Comparison of ENCODE assay signal across 15 cellular contexts in the genomic region with DNA sequence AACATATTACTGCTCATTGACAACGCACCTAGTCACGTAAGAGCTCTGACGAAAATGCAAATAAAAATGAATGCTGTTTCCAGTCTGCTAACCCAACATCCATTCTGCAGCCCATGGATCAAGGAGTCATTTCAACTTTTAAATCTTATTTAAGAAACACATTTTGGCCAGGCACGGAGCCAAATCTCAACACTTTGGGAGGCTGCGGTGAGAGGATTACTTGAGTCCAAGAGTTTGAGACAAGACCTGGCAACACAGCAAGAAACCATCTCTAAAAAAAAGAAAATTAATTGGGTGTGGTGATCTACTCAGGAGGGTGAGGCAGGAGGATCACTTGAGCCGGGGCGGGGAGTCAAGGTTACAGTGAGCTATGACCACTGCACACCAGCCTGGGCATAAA. TPM values are rescaled to one million over a fixed set of nuclear protein-coding genes. Genes with fewer than 3 reads are reported as not detected.
DNase-seq lines count a peak whose midpoint lies in the region; ATAC-seq and TF ChIP-seq lines count a peak whose summit lies in the region.
"Had no signal": no experiment of that assay in that cellular context is flagged by ENCODE, and none has a peak within 500 bp of the region (broad histone marks: within the 10 kb centered on the region; RNA-seq: fewer than 3 reads in every experiment).

No MANE protein-coding gene starts in this region.

- H3K27me3 Mint-ChIP-seq in HFFc6 (ENCODE audit: insufficient read depth) (no peaks in the 10 kb centered on the region), immature natural killer cell (ENCODE audit: low read depth in 3 of 3) (peaks cover 4 to 9% (median 8%) of the 10 kb centered on the region in 3 donors)
- H3K27me3 Mint-ChIP-seq: CD4-positive, alpha-beta memory T cell had no signal

- peak overlapping the region; percentile 6; the same call in 1 of the 2 replicates for H3K27ac Mint-ChIP-seq in HFFc6
- peak overlapping the region in 4 of 6 donors; percentile 16 to 66 (median 53) for H3K27ac Mint-ChIP-seq in immature natural killer cell

- H3K36me3 Mint-ChIP-seq in HFFc6 (ENCODE audit: low read depth) (peaks cover 53% of the 10 kb centered on the region), immature natural killer cell (peaks cover 35 to 52% (median 50%) of the 10 kb centered on the region in 3 donors)

- H3K9me3 Mint-ChIP-seq in HFFc6: no peaks in the 10 kb centered on the region
- H3K9me3 Mint-ChIP-seq in immature natural killer cell: no peaks in the 10 kb centered on the region
- H3K9me3 Mint-ChIP-seq: CD4-positive, alpha-beta memory T cell had no signal

- TF ChIP-seq CTCF in HFFc6 (IDR thresholded peaks at IDR 0.05): no peak
- no peak for TF ChIP-seq CTCF in astrocyte of the cerebellum (IDR thresholded peaks at IDR 0.05; ENCODE audit: low read depth, low read length, missing control alignments)

- no peak overlapping the region for H3K4me3 ChIP-seq in astrocyte of the cerebellum (ENCODE audit: low read depth, low read length)

- no peak overlapping the region for H3K4me3 Mint-ChIP-seq in HFFc6
- no peak overlapping the region for H3K4me3 Mint-ChIP-seq in immature natural killer cell
- H3K4me3 Mint-ChIP-seq: CD4-positive, alpha-beta memory T cell had no signal

- no peak for ATAC-seq in HG03469 (IDR thresholded peaks at IDR 0.05; ENCODE audit: unreplicated experiment)

- H3K4me1 Mint-ChIP-seq in HFFc6 (ENCODE audit: low read depth) (peaks cover 8% of the 10 kb centered on the region), immature natural killer cell (peaks cover 30 to 37% of the 10 kb centered on the region in 2 donors)

- in situ Hi-C loops in astrocyte of the cerebellum (cut with HindIII; ENCODE audit: low sequenced_read_pairs): no loop called here

- DNase-seq in DMS79 (lab: John Stamatoyannopoulos, UW) (peak; percentile 56), HFFc6 (no peak), astrocyte of the cerebellum (ENCODE audit: low read depth) (peak; percentile 42), immature natural killer cell (no peak), NAMALWA (ENCODE audit: low spot score) (no peak)
- no peak for DNase-seq in stimulated activated CD4-positive, alpha-beta T cell treated with anti-CD3 and anti-CD28 coated beads, Interleukin-2, amount 100 ng/mL, for 48 hours
- DNase-seq: ACHN; BE2C; CD4-positive, alpha-beta memory T cell; DND-41; GDM1; HCEC 1CT; KBM-7 had no signal

RNA-seq across cellular contexts. Expression of a gene that starts 22.4 kb away (rescaled TPM):
- under 1 TPM in 4 of 6 experiments, not detected in 2; 0.14 to 0.89 (median 0.64) TPM for total RNA-seq in HFFc6 (2021; fragmentation: NEBNext Ultra II Directional; extraction: Animal tissue kit (Norgen Biotek cat#: 25700))
- polyA plus RNA-seq in immature natural killer cell: 10 to 100 TPM in 1 of 3 donors, 1 to 10 TPM in 1, under 1 TPM in 1; 0.84 to 10.5 (median 5.1) TPM
- total RNA-seq: H1 had no signal
- polyA plus RNA-seq: H1 had no signal

RNA-seq across cellular contexts. Expression of a gene that starts 42.5 kb away (rescaled TPM):
- total RNA-seq in HFFc6 (2021; fragmentation: NEBNext Ultra II Directional; extraction: Animal tissue kit (Norgen Biotek cat#: 25700)): 10 to 100 TPM; 10.3 to 15.0 (median 13.3) TPM
- 10 to 100 TPM; 15.6 to 17.8 (median 16.8) TPM for polyA plus RNA-seq in immature natural killer cell

Comparison
In these comparisons a context has a peak if more than half of its experiments do, and no peak if none do; other contexts are left out.
1. DNase-seq: peak in DMS79 (single experiment) and astrocyte of the cerebellum (single experiment); none in HFFc6 (single experiment), immature natural killer cell (0 of 3), NAMALWA (single experiment) and stimulated activated CD4-positive, alpha-beta T cell treated with anti-CD3 and anti-CD28 coated beads, Interleukin-2, amount 100 ng/mL, for 48 hours (0 of 2).